In genomic region chr11:74693531-74693930, GRCh38 we compare ENCODE assay signal across 1 cellular context.
TF ChIP-seq lines count a peak whose summit lies in the region.

No MANE protein-coding gene starts in this region.

TF ChIP-seq in H1, 55 proteins besides CTCF, POLR2A, EP300 and RAD21:
- TF ChIP-seq YY1 (IDR thresholded peaks at IDR 0.05; ENCODE audit: low read depth, low read length): no peak
- TF ChIP-seq SUZ12 (IDR thresholded peaks at IDR 0.05; ENCODE audit: low read length): no peak
- no peak for TF ChIP-seq USF2 (IDR thresholded peaks at IDR 0.05; ENCODE audit: low read length)
- TF ChIP-seq MAFK (IDR thresholded peaks at IDR 0.05; ENCODE audit: low read depth, low read length): no peak
- no peak for TF ChIP-seq NANOG (IDR thresholded peaks at IDR 0.05; ENCODE audit: insufficient read depth, low read depth, low read length, poor library complexity, severe bottlenecking)
- TF ChIP-seq KDM5A (IDR thresholded peaks at IDR 0.05; ENCODE audit: low read length): no peak
- no peak for TF ChIP-seq CHD2 (IDR thresholded peaks at IDR 0.05; ENCODE audit: low read length)
